Comparison of ENCODE assay signal across 23 cellular contexts in the genomic region with DNA sequence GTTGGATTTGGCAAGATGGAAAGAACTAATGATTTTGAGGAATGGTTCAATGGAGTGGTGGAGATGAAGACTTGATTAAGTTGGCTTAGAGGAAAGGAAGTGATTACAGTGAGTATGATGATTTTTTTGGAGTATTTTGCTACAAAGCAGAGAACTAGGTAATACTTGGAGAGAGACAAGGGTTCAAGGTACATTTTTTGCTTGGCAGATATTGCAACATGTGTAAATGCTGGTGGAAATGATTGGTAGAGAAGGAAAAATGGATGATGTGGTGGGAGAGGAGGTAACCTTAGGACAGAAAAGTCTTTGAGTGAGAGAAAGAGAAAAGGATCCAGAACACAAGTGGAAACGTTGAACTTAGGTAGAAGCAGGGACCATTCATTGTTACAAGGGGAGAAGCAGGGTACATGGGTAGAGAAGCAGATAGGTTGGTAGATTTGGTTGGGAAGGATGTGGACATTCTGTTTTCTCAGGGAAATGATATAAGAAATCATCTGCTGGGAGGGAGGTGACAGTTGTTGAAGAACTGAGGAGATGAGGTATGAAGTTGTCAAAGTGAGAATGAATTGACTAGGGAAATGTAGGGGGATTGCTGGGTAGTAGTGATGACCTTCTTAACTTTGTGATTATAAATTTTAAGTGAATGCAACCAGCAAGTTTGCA.
"Had no signal": no experiment of that assay in that cellular context is flagged by ENCODE, and none has a peak within 500 bp of the region (broad histone marks: within the 10 kb centered on the region; RNA-seq: fewer than 3 reads in every experiment).

No MANE protein-coding gene starts in this region.

- H3K4me3 Mint-ChIP-seq: naive B cell; nephron; stimulated activated memory B cell treated with anti-CD40 and anti-IgM and Interleukin-4, amounts not matched to agents 10 μg/mL and 1 μg/mL and 100 μg/mL, for 72 hours; stimulated activated naive CD8-positive, alpha-beta T cell treated with anti-CD3 and anti-CD28 coated beads, Interleukin-15, Interleukin-2, amounts not matched to agents 100 ng/mL and 50 ng/mL, for 24 hours had no signal

- FAIRE-seq: endometrium had no signal

- ATAC-seq: esophagus mucosa; gastrocnemius medialis; heart right ventricle; psoas muscle; sciatic nerve; stimulated activated memory B cell treated with anti-CD40 and anti-IgM and Interleukin-4, amounts not matched to agents 10 μg/mL and 1 μg/mL and 100 μg/mL, for 72 hours had no signal

- H3K4me3 ChIP-seq: gastrocnemius medialis, heart right ventricle, left ventricle myocardium inferior, lung, psoas muscle, spleen, testis had no signal

- DNase-seq: effector memory CD4-positive, alpha-beta T cell; gastrocnemius medialis; heart right ventricle; hypothalamus; islet precursor cell; left ventricle myocardium inferior; mesendoderm; naive B cell; psoas muscle; retina; spleen; stimulated activated CD4-positive, alpha-beta T cell treated with anti-CD3 and anti-CD28 coated beads, Interleukin-15, amount 100 ng/mL, for 24 hours; stimulated activated CD4-positive, alpha-beta T cell treated with anti-CD3 and anti-CD28 coated beads, Interleukin-1b, Interleukin-23, amount 100 ng/mL, for 48 hours; stimulated activated CD4-positive, alpha-beta T cell treated with anti-CD3 and anti-CD28 coated beads, Interleukin-4, amount 100 ng/mL, for 24 hours; testis had no signal

- H3K27me3 Mint-ChIP-seq: naive B cell; stimulated activated memory B cell treated with anti-CD40 and anti-IgM and Interleukin-4, amounts not matched to agents 10 μg/mL and 1 μg/mL and 100 μg/mL, for 72 hours; stimulated activated naive CD8-positive, alpha-beta T cell treated with anti-CD3 and anti-CD28 coated beads, Interleukin-15, Interleukin-2, amounts not matched to agents 100 ng/mL and 50 ng/mL, for 24 hours had no signal

- H3K27me3 ChIP-seq: gastrocnemius medialis, heart right ventricle, spleen, testis, tibial nerve had no signal

- H3K27ac ChIP-seq: gastrocnemius medialis, heart right ventricle, left ventricle myocardium inferior, psoas muscle, spleen, testis had no signal

- H3K36me3 ChIP-seq: gastrocnemius medialis, left ventricle myocardium inferior had no signal

- H3K9me3 ChIP-seq: gastrocnemius medialis, heart right ventricle, left ventricle myocardium inferior, psoas muscle, spleen, testis, tibial nerve had no signal

- H3K27ac Mint-ChIP-seq: naive B cell; nephron; stimulated activated memory B cell treated with anti-CD40 and anti-IgM and Interleukin-4, amounts not matched to agents 10 μg/mL and 1 μg/mL and 100 μg/mL, for 72 hours; stimulated activated naive CD8-positive, alpha-beta T cell treated with anti-CD3 and anti-CD28 coated beads, Interleukin-15, Interleukin-2, amounts not matched to agents 100 ng/mL and 50 ng/mL, for 24 hours had no signal

- H3K9me3 Mint-ChIP-seq: naive B cell, nephron had no signal
